In genomic region chr2:11321847-11322246, GRCh38 we compare ENCODE assay signal across 10 cellular contexts.
"Had no signal": no experiment of that assay in that cellular context is flagged by ENCODE, and none has a peak within 500 bp of the region (broad histone marks: within the 10 kb centered on the region; RNA-seq: fewer than 3 reads in every experiment).

No MANE protein-coding gene starts in this region.

- H3K9me3 ChIP-seq: HAP-1 had no signal

- H3K4me2 ChIP-seq: GM23338 had no signal

- H3K4me3 ChIP-seq: GM23248, GM23338, HAP-1 had no signal

- H2AFZ ChIP-seq: GM23248, GM23338 had no signal

- H3K4me3 Mint-ChIP-seq: GM23338, H9, HFFc6 had no signal

- H3K36me3 ChIP-seq: HAP-1 had no signal

- ATAC-seq: GM23338, HCT116 had no signal

- DNase-seq: GM23248, GOT3, H7, H9, HFFc6 had no signal

- H3K9ac ChIP-seq: GM23248 had no signal

- FAIRE-seq: H1, H54 had no signal

- H3K9me3 Mint-ChIP-seq: GM23338, H9, HFFc6 had no signal

- H3K27ac Mint-ChIP-seq: GM23338, HFFc6 had no signal

- H3K27ac ChIP-seq: GM23248 had no signal

- H3K4me1 ChIP-seq: HAP-1 had no signal

- H3K4me1 Mint-ChIP-seq: GM23338, H9 had no signal
